8 cellular contexts compared by ENCODE assay signal in the genomic region with DNA sequence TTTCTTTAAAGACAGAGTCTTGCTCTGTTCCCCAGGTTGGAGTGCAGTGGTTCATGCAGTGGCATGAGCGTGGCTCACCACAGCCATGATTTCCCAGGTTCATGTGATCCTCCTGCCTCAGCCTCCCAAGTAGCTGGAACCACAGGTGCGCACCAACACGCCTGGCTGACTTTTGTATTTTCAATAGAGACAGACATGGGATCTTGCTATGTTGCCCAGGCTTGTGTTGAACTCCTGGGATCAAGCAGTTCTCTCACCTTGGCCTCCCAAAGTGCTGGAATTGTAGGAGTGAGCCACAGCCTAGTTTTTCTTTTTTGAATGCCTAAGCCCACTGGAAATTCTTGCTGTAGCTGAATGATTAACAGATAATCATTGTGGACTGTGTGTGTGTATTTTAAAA.
"Had no signal": no experiment of that assay in that cellular context is flagged by ENCODE, and none has a peak within 500 bp of the region (broad histone marks: within the 10 kb centered on the region; RNA-seq: fewer than 3 reads in every experiment).

No MANE protein-coding gene starts in this region.

- DNase-seq: GDM1, GF-D8 had no signal

- ATAC-seq: GM12878 had no signal

- H3K4me3 ChIP-seq: GM12878 had no signal

- FAIRE-seq: G401.6, GM12878, GM12891, GM12892, GM18507, GM19239 had no signal
